16 cellular contexts compared by ENCODE assay signal in genomic region chr11:75022289-75022688, GRCh38. TPM values are rescaled to one million over a fixed set of nuclear protein-coding genes. Genes with fewer than 3 reads are reported as not detected.
DNase-seq lines count a peak whose midpoint lies in the region; ATAC-seq, FAIRE-seq and TF ChIP-seq lines count a peak whose summit lies in the region.
"Had no signal": no experiment of that assay in that cellular context is flagged by ENCODE, and none has a peak within 500 bp of the region (broad histone marks: within the 10 kb centered on the region; RNA-seq: fewer than 3 reads in every experiment).

No MANE protein-coding gene starts in this region.

- RAD21 ChIA-PET in GM12878 (lab: Charles Lee; ENCODE audit: unreplicated experiment): interaction anchor here (0.6 to 5.4 kb wide), 21 partner anchors 9 to 313 kb away, joined by 3 to 88 read pairs (median 4); no protein-coding TSS in a partner anchor

- no TSS peak for BruUV-seq in GM12878 (replicated peaks; lab: Mats Ljungman, UMichigan)

- intact Hi-C loops in left ventricle myocardium inferior (cut with micrococcal nuclease) (loop anchor here (10.0 kb wide), 1 partner anchor 223 kb away; the partner anchor contains the start of gene TPBGL), heart left ventricle (cut with DNase I) (loop anchor here in 8 of 10 donors (2.0 to 5.0 kb wide), 3 partner anchors 75 to 227 kb away; partner anchors contain the start of genes SPCS2 (in 1 of the 8) and XRRA1 (in 1 of the 8)), GM12878 (cut with micrococcal nuclease; ENCODE audit: unreplicated experiment) (loop anchor here (2.0 kb wide), 2 partner anchors 93 to 227 kb away; no protein-coding TSS in a partner anchor)

- CTCF ChIA-PET in GM12878 (lab: Yijun Ruan, JAX): interaction anchor here (0.6 to 7.7 kb wide), 50 partner anchors 8 to 226 kb away, joined by 3 to 136 read pairs (median 4); partner anchors contain the start of genes NEU3 and SLCO2B1

- H3K4me3 Mint-ChIP-seq in stimulated activated effector memory CD8-positive, alpha-beta T cell treated with anti-CD3 and anti-CD28 coated beads, Interleukin-12 subunit alpha, Interleukin-12 subunit beta, amount 100 ng/mL, for 72 hours: no peak overlapping the region
- H3K4me3 Mint-ChIP-seq: CD4-positive, CD25-positive, alpha-beta regulatory T cell had no signal

- H3K9me3 ChIP-seq in left ventricle myocardium inferior (replicated peaks) (peaks cover 8% of the 10 kb centered on the region), heart left ventricle (peaks cover 0 to 8% (median 0%) of the 10 kb centered on the region in 12 donors), GM12878 (replicated peaks; ENCODE audit: control insufficient read depth, insufficient read depth, low read length) (no peaks in the 10 kb centered on the region), suprapubic skin (no peaks in the 10 kb centered on the region)
- H3K9me3 ChIP-seq: right lobe of liver had no signal

- no peaks in the 10 kb centered on the region for H4K20me1 ChIP-seq in GM12878 (ENCODE audit: control insufficient read depth, insufficient read depth)

- in situ Hi-C loops in GM12878 (cut with MboI): loop anchor here (5.0 kb wide), 2 partner anchors 180 to 225 kb away; no protein-coding TSS in a partner anchor

- TF ChIP-seq RAD21 in GM12878 (IDR thresholded peaks at IDR 0.05; ENCODE audit: insufficient read depth, low read depth, low read length): no peak

- no peaks in the 10 kb centered on the region for H3K36me3 Mint-ChIP-seq in stimulated activated effector memory CD8-positive, alpha-beta T cell treated with anti-CD3 and anti-CD28 coated beads, Interleukin-12 subunit alpha, Interleukin-12 subunit beta, amount 100 ng/mL, for 72 hours

- peak overlapping the region; percentile 49 for H3K27ac ChIP-seq in left ventricle myocardium inferior (replicated peaks)
- peak overlapping the region in 5 of 12 donors; percentile 30 to 64 (median 46) for H3K27ac ChIP-seq in heart left ventricle
- no peak overlapping the region for H3K27ac ChIP-seq in GM12878 (ENCODE audit: control insufficient read depth, insufficient read depth)
- no peak overlapping the region for H3K27ac ChIP-seq in suprapubic skin
- H3K27ac ChIP-seq: 22Rv1, coronary artery, right lobe of liver, VCaP had no signal

- H3K4me1 ChIP-seq in left ventricle myocardium inferior: peaks cover 17% of the 10 kb centered on the region
- peaks cover 0 to 22% (median 5%) of the 10 kb centered on the region in 12 donors for H3K4me1 ChIP-seq in heart left ventricle
- no peaks in the 10 kb centered on the region for H3K4me1 ChIP-seq in GM12878 (ENCODE audit: control insufficient read depth, insufficient read depth, low read length)
- no peaks in the 10 kb centered on the region for H3K4me1 ChIP-seq in suprapubic skin
- H3K4me1 ChIP-seq: right lobe of liver had no signal

- FAIRE-seq in GM12878 (lab: Jason Lieb, UNC): no peak
- FAIRE-seq: astrocyte, RCC 7860 had no signal

- TF ChIP-seq CTCF in left ventricle myocardium inferior (IDR thresholded peaks at IDR 0.05; ENCODE audit: borderline replicate concordance) (no peak), heart left ventricle (IDR thresholded peaks at IDR 0.05) (no peak), GM12878 (IDR thresholded peaks at IDR 0.05 in 2 of 3, conservative IDR thresholded peaks at IDR 0.05 in 1 of 3; ENCODE audit: control insufficient read depth in 2 of 3, extremely low read depth in 1 of 3, insufficient read depth in 1 of 3, low read depth in 3 of 3, low read length in 3 of 3) (no peak), suprapubic skin (IDR thresholded peaks at IDR 0.05) (no peak)

- no peak overlapping the region for H3K27ac Mint-ChIP-seq in stimulated activated effector memory CD8-positive, alpha-beta T cell treated with anti-CD3 and anti-CD28 coated beads, Interleukin-12 subunit alpha, Interleukin-12 subunit beta, amount 100 ng/mL, for 72 hours
- H3K27ac Mint-ChIP-seq: CD4-positive, CD25-positive, alpha-beta regulatory T cell had no signal

- H3K4me2 ChIP-seq in GM12878 (ENCODE audit: control insufficient read depth, insufficient read depth): no peak overlapping the region

- POLR2A ChIA-PET in GM12878 (lab: Charles Lee): interaction anchor here (1.0 to 1.2 kb wide), 3 partner anchors 14 to 116 kb away, joined by 3 to 4 read pairs (median 3); no protein-coding TSS in a partner anchor

- H3K9ac ChIP-seq in GM12878 (ENCODE audit: control insufficient read depth, insufficient read depth, low read length): no peak overlapping the region

- no peak for TF ChIP-seq EP300 in GM12878 (IDR thresholded peaks at IDR 0.05; ENCODE audit: borderline replicate concordance in 1 of 2, control insufficient read depth in 1 of 2, low read depth in 2 of 2, low read length in 2 of 2)
- TF ChIP-seq EP300 in suprapubic skin (IDR thresholded peaks at IDR 0.05): no peak

- H2AFZ ChIP-seq in GM12878 (ENCODE audit: control insufficient read depth, low read depth, low read length): no peak overlapping the region

- ATAC-seq in heart left ventricle (no peak), HG02759 (IDR thresholded peaks at IDR 0.05; ENCODE audit: unreplicated experiment) (peak; percentile 57), GM12878 (peak; percentile 41)
- ATAC-seq in stimulated activated effector memory CD8-positive, alpha-beta T cell treated with anti-CD3 and anti-CD28 coated beads, Interleukin-12 subunit alpha, Interleukin-12 subunit beta, amount 100 ng/mL, for 72 hours: no peak

- DNase-seq in left ventricle myocardium inferior: no peak
- no peak for DNase-seq in heart left ventricle
- no peak for DNase-seq in GM12878 (ENCODE audit: low read depth, low spot score)
- DNase-seq in stimulated activated effector memory CD8-positive, alpha-beta T cell treated with anti-CD3 and anti-CD28 coated beads, Interleukin-12 subunit alpha, Interleukin-12 subunit beta, amount 100 ng/mL, for 72 hours (ENCODE audit: low spot score in 2 of 2): no peak
- DNase-seq in suprapubic skin (ENCODE audit: low spot score in 2 of 2): no peak
- DNase-seq in NCI-H1436 (lab: John Stamatoyannopoulos, UW): no peak
- no peak for DNase-seq in anterior cingulate cortex (lab: John Stamatoyannopoulos, UW)
- DNase-seq: NCI-H524 treated with DMSO at 0.1 percent for 48 hours had no signal

- SMC1A ChIA-PET in GM12878 (lab: Charles Lee; ENCODE audit: uncharacterized antibody, unreplicated experiment): interaction anchor here (0.6 to 2.8 kb wide), 24 partner anchors 10 to 399 kb away, joined by 3 to 24 read pairs (median 4); no protein-coding TSS in a partner anchor

- TF ChIP-seq POLR2A in heart left ventricle (IDR thresholded peaks at IDR 0.05) (no peak), GM12878 (IDR thresholded peaks at IDR 0.05; ENCODE audit: low read depth, low read length) (no peak), suprapubic skin (IDR thresholded peaks at IDR 0.05) (no peak)

- H3K79me2 ChIP-seq in GM12878 (ENCODE audit: control insufficient read depth, insufficient read depth, low read length): no peaks in the 10 kb centered on the region

- H3K27me3 ChIP-seq in left ventricle myocardium inferior (ENCODE audit: low read depth): no peaks in the 10 kb centered on the region
- no peaks in the 10 kb centered on the region for H3K27me3 ChIP-seq in heart left ventricle
- H3K27me3 ChIP-seq in GM12878 (replicated peaks in 1 of 2; ENCODE audit: control insufficient read depth in 2 of 2, insufficient read depth in 2 of 2, low read length in 1 of 2): no peaks in the 10 kb centered on the region
- no peaks in the 10 kb centered on the region for H3K27me3 ChIP-seq in suprapubic skin
- H3K27me3 ChIP-seq: right lobe of liver had no signal

- no peaks in the 10 kb centered on the region for H3K36me3 ChIP-seq in left ventricle myocardium inferior
- H3K36me3 ChIP-seq in heart left ventricle: no peaks in the 10 kb centered on the region
- no peaks in the 10 kb centered on the region for H3K36me3 ChIP-seq in GM12878 (ENCODE audit: control insufficient read depth in 2 of 2, insufficient read depth in 2 of 2, low read length in 1 of 2)
- H3K36me3 ChIP-seq in suprapubic skin: no peaks in the 10 kb centered on the region
- H3K36me3 ChIP-seq: right lobe of liver had no signal

- H3K9me3 Mint-ChIP-seq in stimulated activated effector memory CD8-positive, alpha-beta T cell treated with anti-CD3 and anti-CD28 coated beads, Interleukin-12 subunit alpha, Interleukin-12 subunit beta, amount 100 ng/mL, for 72 hours: no peaks in the 10 kb centered on the region

- H3K4me3 ChIP-seq in left ventricle myocardium inferior (no peak overlapping the region), heart left ventricle (no peak overlapping the region), GM12878 (no peak overlapping the region), suprapubic skin (no peak overlapping the region)
- H3K4me3 ChIP-seq: coronary artery, right lobe of liver had no signal

- no peaks in the 10 kb centered on the region for H3K4me1 Mint-ChIP-seq in stimulated activated effector memory CD8-positive, alpha-beta T cell treated with anti-CD3 and anti-CD28 coated beads, Interleukin-12 subunit alpha, Interleukin-12 subunit beta, amount 100 ng/mL, for 72 hours
- H3K4me1 Mint-ChIP-seq: CD4-positive, CD25-positive, alpha-beta regulatory T cell had no signal

- 84 to 91% (median 86%) methylated on average over 3 of the region's 3 CpGs for WGBS in heart left ventricle, 4 donors
- 78% methylated on average over 3 of the region's 3 CpGs for WGBS in GM12878 (ENCODE audit: insufficient coverage, insufficient replicate concordance, low lambda C conversion rate, missing lambda C conversion rate)
- WGBS in suprapubic skin: 73% methylated on average over 3 of the region's 3 CpGs

RNA-seq across cellular contexts. Expression of gene NEU3, which starts 33.6 kb away (rescaled TPM):
- total RNA-seq in left ventricle myocardium inferior: 9.9 TPM
- 10 to 100 TPM in 3 of 9 donors, 1 to 10 TPM in 6; 5.1 to 16.6 (median 7.7) TPM for total RNA-seq in heart left ventricle
- polyA plus RNA-seq in heart left ventricle: 10 to 100 TPM in 1 of 2 donors, 1 to 10 TPM in 1; 6.0 to 14.1 TPM
- total RNA-seq in GM12878 (2013; cell fraction: nucleolus; rRNA removed): 40.3 and 47.0 TPM in 2 replicates
- total RNA-seq in GM12878 (2014; rRNA removed): 17.3 and 18.1 TPM in 2 replicates
- total RNA-seq in GM12878 (2014; rRNA removed; fragmentation: Illumina TruSeq; extraction: Trizol): 14.8 and 15.4 TPM in 2 replicates
- total RNA-seq in GM12878 (2021): 13.3 and 13.9 TPM in 2 replicates
- 6.7 TPM for polyA plus RNA-seq in GM12878 (2011; ENCODE audit: low read depth)
- polyA plus RNA-seq in GM12878 (2011; rRNA removed): 13.4 and 14.8 TPM in 2 replicates
- polyA plus RNA-seq in GM12878 (2011; cell fraction: cytosol; rRNA removed): 16.3 and 19.0 TPM in 2 replicates
- 21.9 and 22.6 TPM in 2 replicates for polyA plus RNA-seq in GM12878 (2011; cell fraction: nucleus; rRNA removed)
- polyA plus RNA-seq in GM12878 (2012): 7.8 and 8.6 TPM in 2 replicates
- 13.4 and 13.9 TPM in 2 replicates for polyA plus RNA-seq in GM12878 (2014; fragmentation: Illumina TruSeq; extraction: Trizol)
- 1 to 10 TPM; 2.5 TPM for polyA plus RNA-seq in GM12878 (2014; fragmentation: Nextera tagmentation; extraction: Ambion mirVana)
- polyA plus RNA-seq in GM12878 (2014; rRNA removed): 15.4 and 20.3 TPM in 2 replicates
- 10 to 100 TPM in 1 of 2 experiments, 1 to 10 TPM in 1; 9.7 to 11.0 TPM for polyA plus RNA-seq in GM12878 (2016; fragmentation: Nextera tagmentation; extraction: Ambion mirVana)
- 26.6 and 33.3 TPM in 2 replicates for polyA minus RNA-seq in GM12878 (2011; rRNA and poly(A)+ RNA removed)
- 12.3 and 13.1 TPM in 2 replicates for polyA minus RNA-seq in GM12878 (2011; cell fraction: cytosol; rRNA and poly(A)+ RNA removed)
- polyA minus RNA-seq in GM12878 (2011; cell fraction: nucleus; rRNA and poly(A)+ RNA removed): 14.0 and 25.3 TPM in 2 replicates
- 10 to 100 TPM in 3 of 4 donors, 1 to 10 TPM in 1; 8.0 to 19.4 (median 12.6) TPM for total RNA-seq in suprapubic skin

Comparison
In these comparisons a context has a peak if more than half of its experiments do, and no peak if none do; other contexts are left out.
1. ATAC-seq: peak in HG02759 (single experiment) and GM12878 (single experiment); none in heart left ventricle (0 of 4) and stimulated activated effector memory CD8-positive, alpha-beta T cell treated with anti-CD3 and anti-CD28 coated beads, Interleukin-12 subunit alpha, Interleukin-12 subunit beta, amount 100 ng/mL, for 72 hours (single experiment).